10 cellular contexts compared by ENCODE assay signal in the genomic region with DNA sequence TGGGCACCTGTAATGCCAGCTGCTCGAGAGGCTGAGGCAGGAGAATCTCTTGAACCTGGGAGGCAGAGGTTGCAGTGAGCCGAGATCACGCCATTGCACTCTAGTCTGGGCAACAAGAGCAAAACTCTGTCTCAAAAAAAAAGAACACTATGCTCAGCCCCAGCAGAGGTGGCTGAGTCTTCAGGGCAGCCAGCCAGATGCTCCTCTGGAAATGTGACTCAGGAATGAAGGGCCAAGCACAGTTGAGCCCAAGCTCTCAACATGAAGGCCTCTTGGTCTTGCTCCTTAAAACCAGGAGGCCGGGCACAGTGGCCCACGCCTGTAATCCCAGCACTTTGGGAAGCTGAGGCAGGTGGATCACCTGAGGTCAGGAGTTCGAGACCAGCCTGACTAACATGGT. TPM values are rescaled to one million over a fixed set of nuclear protein-coding genes. Genes with fewer than 3 reads are reported as not detected.
DNase-seq lines count a peak whose midpoint lies in the region; ATAC-seq and TF ChIP-seq lines count a peak whose summit lies in the region.
"Not testable (repeated sequence)": the region's sequence is repeated elsewhere in the genome, so short reads cannot be mapped to it uniquely, and the experiment has no call there.
"Had no signal": no experiment of that assay in that cellular context is flagged by ENCODE, and none has a peak within 500 bp of the region (broad histone marks: within the 10 kb centered on the region; RNA-seq: fewer than 3 reads in every experiment).

No MANE protein-coding gene starts in this region.

- DNase-seq in AG08396 (ENCODE audit: low spot score) (peak; percentile 28), EL (peak; percentile 24), HFFc6 (peak; percentile 37), PC-3 (peak; percentile 46), astrocyte of the hippocampus (ENCODE audit: low read depth, low spot score) (peak; percentile 11), fibroblast of mammary gland (ENCODE audit: low read depth) (peak; percentile 23)

- CTCF ChIA-PET in PC-3 (lab: Charles Lee), result not testable (repeated sequence)

- not testable (repeated sequence) for H3K27ac ChIP-seq in PC-3 (ENCODE audit: low read length)

- not testable (repeated sequence) for H3K79me2 ChIP-seq in PC-3 (ENCODE audit: low read length)

- not testable (repeated sequence) for H3K9ac ChIP-seq in PC-3 (ENCODE audit: low read length)

- not testable (repeated sequence) for H3K27me3 Mint-ChIP-seq in HFFc6 (ENCODE audit: insufficient read depth)

- not testable (repeated sequence) for H2AFZ ChIP-seq in PC-3 (ENCODE audit: low read length)

- not testable (repeated sequence) for BruUV-seq in PC-3 (replicated peaks; lab: Mats Ljungman, UMichigan)

- H3K36me3 ChIP-seq in PC-3 (ENCODE audit: low read depth, low read length), result not testable (repeated sequence)

- not testable (repeated sequence) for H3K4me1 Mint-ChIP-seq in HFFc6 (ENCODE audit: low read depth)

- not testable (repeated sequence) for H3K27ac Mint-ChIP-seq in HFFc6

- not testable (repeated sequence) for H3K36me3 Mint-ChIP-seq in HFFc6 (ENCODE audit: low read depth)

- not testable (repeated sequence) for H4K20me1 ChIP-seq in PC-3 (ENCODE audit: low read length)

- H3F3A ChIP-seq in PC-3 (ENCODE audit: low read length, unreplicated experiment), result not testable (repeated sequence)

- H3K27me3 ChIP-seq in PC-3 (ENCODE audit: low read length), result not testable (repeated sequence)

- H3K4me1 ChIP-seq in PC-3 (ENCODE audit: insufficient read depth, low read length), result peaks cover 13% of the 10 kb centered on the region

- H3K4me3 ChIP-seq in PC-3 (ENCODE audit: low read length); fibroblast of mammary gland (ENCODE audit: control insufficient read depth, low read depth, low read length): not testable (repeated sequence)

- H3K4me2 ChIP-seq in PC-3 (ENCODE audit: low read length), result not testable (repeated sequence)

- not testable (repeated sequence) for H3K9me2 ChIP-seq in PC-3 (replicated peaks; ENCODE audit: low read length)

- not testable (repeated sequence) for H3K9me3 ChIP-seq in PC-3 (ENCODE audit: low read length)

- intact Hi-C loops in PC-3 (cut with micrococcal nuclease), result not testable (repeated sequence)

- H3K4me3 Mint-ChIP-seq in HFFc6, result not testable (repeated sequence)

- not testable (repeated sequence) for TF ChIP-seq CTCF in HFFc6 (IDR thresholded peaks at IDR 0.05); PC-3 (conservative IDR thresholded peaks at IDR 0.05; ENCODE audit: low read depth, low read length); fibroblast of mammary gland (conservative IDR thresholded peaks at IDR 0.05; ENCODE audit: control insufficient read depth, insufficient read depth, low read depth, low read length)

- H3K9me3 Mint-ChIP-seq in HFFc6, result not testable (repeated sequence)

- ATAC-seq in PC-3, result not testable (repeated sequence)

- POLR2A ChIA-PET in PC-3 (lab: Charles Lee; ENCODE audit: unreplicated experiment), result not testable (repeated sequence)

RNA-seq across cellular contexts. Expression of a gene that starts 31.5 kb away (rescaled TPM):
- total RNA-seq in HFFc6 (2021; fragmentation: NEBNext Ultra II Directional; extraction: Animal tissue kit (Norgen Biotek cat#: 25700)), result under 1 TPM in 2 of 6 experiments, not detected in 4; 0.28 to 0.31 TPM
- total RNA-seq in PC-3 (2014; rRNA removed), result 0.58 TPM in 1 of 2 replicates, not detected in the other
- total RNA-seq: Daoy, H4, IMR-90, K562 had no signal

RNA-seq across cellular contexts. Expression of a gene that starts 40.0 kb away (rescaled TPM):
- under 1 TPM in 1 of 6 experiments, not detected in 5; 0.21 TPM for total RNA-seq in HFFc6 (2021; fragmentation: NEBNext Ultra II Directional; extraction: Animal tissue kit (Norgen Biotek cat#: 25700))
- 0.51 and 0.92 TPM in 2 replicates for total RNA-seq in PC-3 (2014; rRNA removed)
- total RNA-seq: Daoy, H4 had no signal
